Comparison of ENCODE assay signal across 12 cellular contexts in the genomic region with DNA sequence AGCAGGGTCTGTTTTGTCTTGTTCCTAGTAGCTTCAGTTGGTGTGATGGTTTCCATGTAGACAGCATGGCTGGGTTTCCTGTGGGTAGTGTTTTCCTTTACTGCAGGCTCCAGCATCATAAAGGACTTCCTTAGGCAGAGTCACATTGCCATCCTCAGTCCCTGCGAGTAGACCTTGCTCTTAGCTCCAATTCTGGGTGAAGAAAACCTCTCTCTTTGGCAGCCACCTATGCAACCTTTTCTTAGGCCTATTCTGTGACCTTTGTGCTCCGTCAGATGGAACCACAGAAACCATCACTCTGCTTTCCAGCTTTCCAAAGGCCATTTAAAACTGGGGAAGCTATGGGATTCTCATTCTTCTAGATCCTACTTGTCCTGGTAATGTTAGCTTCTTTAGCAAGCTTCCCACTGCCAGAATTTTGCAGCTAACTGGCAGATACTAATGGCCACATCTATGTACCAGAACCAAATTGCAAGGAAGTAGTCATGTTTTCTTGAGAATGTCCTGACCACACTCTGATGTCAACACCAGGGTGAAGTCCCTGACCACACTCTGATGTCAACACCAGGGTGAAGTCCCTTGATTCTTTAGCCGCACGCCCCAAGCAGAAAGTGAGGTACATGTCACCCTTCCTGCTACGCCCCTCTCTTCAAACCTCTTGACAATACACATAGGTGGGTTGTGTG.
DNase-seq lines count a peak whose midpoint lies in the region; ATAC-seq and TF ChIP-seq lines count a peak whose summit lies in the region.
"Had no signal": no experiment of that assay in that cellular context is flagged by ENCODE, and none has a peak within 500 bp of the region (broad histone marks: within the 10 kb centered on the region; RNA-seq: fewer than 3 reads in every experiment).

No MANE protein-coding gene starts in this region.

- no peaks in the 10 kb centered on the region for H3K36me3 Mint-ChIP-seq in activated naive CD4-positive, alpha-beta T cell treated with anti-CD3 and anti-CD28 coated beads, Interleukin-2, amount 50 U/mL, for 72 hours
- no peaks in the 10 kb centered on the region for H3K36me3 Mint-ChIP-seq in activated naive CD4-positive, alpha-beta T cell treated with anti-CD3 and anti-CD28 coated beads for 36 hours (ENCODE audit: low read depth)
- no peaks in the 10 kb centered on the region for H3K36me3 Mint-ChIP-seq in stimulated activated naive CD8-positive, alpha-beta T cell treated with anti-CD3 and anti-CD28 coated beads, Interleukin-15, Interleukin-2, amounts not matched to agents 100 ng/mL and 50 ng/mL, for 24 hours (ENCODE audit: low read depth)

- H3K27ac Mint-ChIP-seq in activated naive CD4-positive, alpha-beta T cell treated with anti-CD3 and anti-CD28 coated beads, Interleukin-2, amount 50 U/mL, for 72 hours, result no peak overlapping the region
- H3K27ac Mint-ChIP-seq in activated naive CD4-positive, alpha-beta T cell treated with anti-CD3 and anti-CD28 coated beads for 36 hours, result no peak overlapping the region
- H3K27ac Mint-ChIP-seq in stimulated activated naive CD8-positive, alpha-beta T cell treated with anti-CD3 and anti-CD28 coated beads, Interleukin-15, Interleukin-2, amounts not matched to agents 100 ng/mL and 50 ng/mL, for 24 hours, result peak overlapping the region; percentile 63

- peaks cover 14 to 16% of the 10 kb centered on the region in 2 donors for H3K9me3 Mint-ChIP-seq in activated naive CD4-positive, alpha-beta T cell treated with anti-CD3 and anti-CD28 coated beads, Interleukin-2, amount 50 U/mL, for 72 hours
- H3K9me3 Mint-ChIP-seq in activated naive CD4-positive, alpha-beta T cell treated with anti-CD3 and anti-CD28 coated beads for 36 hours, result no peaks in the 10 kb centered on the region
- peaks cover 5% of the 10 kb centered on the region for H3K9me3 Mint-ChIP-seq in stimulated activated naive CD8-positive, alpha-beta T cell treated with anti-CD3 and anti-CD28 coated beads, Interleukin-15, Interleukin-2, amounts not matched to agents 100 ng/mL and 50 ng/mL, for 24 hours

- H3K4me1 Mint-ChIP-seq in activated naive CD4-positive, alpha-beta T cell treated with anti-CD3 and anti-CD28 coated beads for 36 hours (ENCODE audit: low read depth), result no peaks in the 10 kb centered on the region
- H3K4me1 Mint-ChIP-seq in stimulated activated naive CD8-positive, alpha-beta T cell treated with anti-CD3 and anti-CD28 coated beads, Interleukin-15, Interleukin-2, amounts not matched to agents 100 ng/mL and 50 ng/mL, for 24 hours (ENCODE audit: low read depth), result peaks cover 8% of the 10 kb centered on the region

- no peak for TF ChIP-seq CTCF in upper lobe of right lung (IDR thresholded peaks at IDR 0.05)

- no peak overlapping the region for H3K27ac ChIP-seq in upper lobe of right lung
- H3K27ac ChIP-seq: C4-2B, dorsolateral prefrontal cortex had no signal

- H3K4me1 ChIP-seq in upper lobe of right lung, result no peaks in the 10 kb centered on the region

- H3K9me3 ChIP-seq in upper lobe of right lung, result no peaks in the 10 kb centered on the region

- no peak for DNase-seq in activated naive CD4-positive, alpha-beta T cell treated with anti-CD3 and anti-CD28 coated beads, Interleukin-2, amount 50 U/mL, for 72 hours (ENCODE audit: low spot score in 2 of 2)
- DNase-seq in activated naive CD4-positive, alpha-beta T cell treated with anti-CD3 and anti-CD28 coated beads for 36 hours, result no peak
- DNase-seq in DMS79 (lab: John Stamatoyannopoulos, UW), result no peak
- DNase-seq in NCI-H226, result no peak
- no peak for DNase-seq in upper lobe of right lung
- DNase-seq: dorsolateral prefrontal cortex, NCI-H446 had no signal

- peak; percentile 87 to 89 for ATAC-seq in activated naive CD4-positive, alpha-beta T cell treated with anti-CD3 and anti-CD28 coated beads, Interleukin-2, amount 50 U/mL, for 72 hours
- ATAC-seq in HG02588 (IDR thresholded peaks at IDR 0.05; ENCODE audit: unreplicated experiment) (peak; percentile 99), HG03565 (IDR thresholded peaks at IDR 0.05; ENCODE audit: unreplicated experiment) (peak; percentile 99), upper lobe of right lung (no peak)
- ATAC-seq: sciatic nerve had no signal

- CTCF ChIA-PET in activated naive CD4-positive, alpha-beta T cell treated with anti-CD3 and anti-CD28 coated beads for 36 hours (lab: Charles Lee), result no interaction called here

- H3K36me3 ChIP-seq in upper lobe of right lung, result no peaks in the 10 kb centered on the region

- no peaks in the 10 kb centered on the region for H3K27me3 Mint-ChIP-seq in activated naive CD4-positive, alpha-beta T cell treated with anti-CD3 and anti-CD28 coated beads for 36 hours (ENCODE audit: low read depth)
- no peaks in the 10 kb centered on the region for H3K27me3 Mint-ChIP-seq in stimulated activated naive CD8-positive, alpha-beta T cell treated with anti-CD3 and anti-CD28 coated beads, Interleukin-15, Interleukin-2, amounts not matched to agents 100 ng/mL and 50 ng/mL, for 24 hours

- intact Hi-C loops in activated naive CD4-positive, alpha-beta T cell treated with anti-CD3 and anti-CD28 coated beads for 36 hours (cut with micrococcal nuclease), result no loop called here
- intact Hi-C loops in upper lobe of right lung (cut with DNase I), result no loop called here

- no peak overlapping the region for H3K4me3 Mint-ChIP-seq in activated naive CD4-positive, alpha-beta T cell treated with anti-CD3 and anti-CD28 coated beads for 36 hours
- H3K4me3 Mint-ChIP-seq in stimulated activated naive CD8-positive, alpha-beta T cell treated with anti-CD3 and anti-CD28 coated beads, Interleukin-15, Interleukin-2, amounts not matched to agents 100 ng/mL and 50 ng/mL, for 24 hours, result no peak overlapping the region

- no peaks in the 10 kb centered on the region for H3K27me3 ChIP-seq in upper lobe of right lung
- H3K27me3 ChIP-seq: dorsolateral prefrontal cortex had no signal

- H3K4me3 ChIP-seq in upper lobe of right lung, result no peak overlapping the region
- H3K4me3 ChIP-seq: dorsolateral prefrontal cortex had no signal
